8 cellular contexts compared by ENCODE assay signal in genomic region chr4:30720656-30721352, GRCh38. TPM values are rescaled to one million over a fixed set of nuclear protein-coding genes. Genes with fewer than 3 reads are reported as not detected.
DNase-seq lines count a peak whose midpoint lies in the region; ATAC-seq and TF ChIP-seq lines count a peak whose summit lies in the region.

No MANE protein-coding gene starts in this region.

- H3K9me3 ChIP-seq in esophagus squamous epithelium = no peaks in the 10 kb centered on the region

- TF ChIP-seq CTCF in esophagus squamous epithelium (IDR thresholded peaks at IDR 0.05) = no peak

- peak overlapping the region; percentile 72 to 89 (median 82) for H3K27ac ChIP-seq in esophagus squamous epithelium

- intact Hi-C loops in esophagus squamous epithelium (cut with DNase I) = no loop called here

- H3K27me3 ChIP-seq in esophagus squamous epithelium = peaks cover 0 to 60% (median 0%) of the 10 kb centered on the region in 4 donors

- H3K36me3 ChIP-seq in esophagus squamous epithelium = no peaks in the 10 kb centered on the region

- peak; percentile 26 for ATAC-seq in SK-N-SH treated with all-trans-retinoic acid at 6 μM for 48 hours
- no peak for ATAC-seq in HG02759 (IDR thresholded peaks at IDR 0.05; ENCODE audit: unreplicated experiment)
- ATAC-seq in GM18867 (IDR thresholded peaks at IDR 0.05; ENCODE audit: unreplicated experiment) = no peak

- peaks cover 0 to 86% (median 4%) of the 10 kb centered on the region in 3 donors for H3K4me1 ChIP-seq in esophagus squamous epithelium

- TF ChIP-seq POLR2A in esophagus squamous epithelium (IDR thresholded peaks at IDR 0.05) = no peak

- DNase-seq in NCI-H345 (lab: John Stamatoyannopoulos, UW) = peak; percentile 45
- no peak for DNase-seq in NCI-H345 treated with DMSO at 0.1 percent for 48 hours (lab: John Stamatoyannopoulos, UW; ENCODE audit: unreplicated experiment)
- no peak for DNase-seq in esophagus squamous epithelium (lab: John Stamatoyannopoulos, UW)
- DNase-seq in myocyte (ENCODE audit: low read depth) = peak; percentile 71
- no peak for DNase-seq in NCI-H446 treated with DMSO at 0.1 percent for 48 hours (lab: John Stamatoyannopoulos, UW)

- WGBS in esophagus squamous epithelium, 2 donors = 0 to 2% methylated on average over 8 to 13 of the region's 51 CpGs

- H3K4me3 ChIP-seq in esophagus squamous epithelium = peak overlapping the region; percentile 60 to 79 (median 72)

TF ChIP-seq in SK-N-SH treated with all-trans-retinoic acid at 6 μM for 48 hours, 23 proteins besides CTCF, POLR2A, EP300 and RAD21:
- TF ChIP-seq TCF4 (CRISPR knock-in tag; IDR thresholded peaks at IDR 0.05; ENCODE audit: borderline replicate concordance) = no peak
- TF ChIP-seq CSDC2 (CRISPR knock-in tag; IDR thresholded peaks at IDR 0.05) = no peak
- no peak for TF ChIP-seq ESRRG (CRISPR knock-in tag; IDR thresholded peaks at IDR 0.05)
- TF ChIP-seq BACH2 (CRISPR knock-in tag; IDR thresholded peaks at IDR 0.05; ENCODE audit: borderline replicate concordance) = no peak

RNA-seq across cellular contexts. Expression of gene PCDH7, which starts 0.6 kb away (rescaled TPM):
- 10 to 100 TPM; 12.0 to 68.9 (median 17.9) TPM for total RNA-seq in esophagus squamous epithelium
- total RNA-seq in myocyte = 50.9 and 87.5 TPM in 2 replicates
- 19.4 TPM for polyA plus RNA-seq in myocyte (2012)

Comparison
In these comparisons a context has a peak if more than half of its experiments do, and no peak if none do; other contexts are left out.
1. DNase-seq: peak in NCI-H345 (single experiment) and myocyte (single experiment); none in NCI-H345 treated with DMSO at 0.1 percent for 48 hours (single experiment), esophagus squamous epithelium (single experiment) and NCI-H446 treated with DMSO at 0.1 percent for 48 hours (single experiment).